In the genomic region with DNA sequence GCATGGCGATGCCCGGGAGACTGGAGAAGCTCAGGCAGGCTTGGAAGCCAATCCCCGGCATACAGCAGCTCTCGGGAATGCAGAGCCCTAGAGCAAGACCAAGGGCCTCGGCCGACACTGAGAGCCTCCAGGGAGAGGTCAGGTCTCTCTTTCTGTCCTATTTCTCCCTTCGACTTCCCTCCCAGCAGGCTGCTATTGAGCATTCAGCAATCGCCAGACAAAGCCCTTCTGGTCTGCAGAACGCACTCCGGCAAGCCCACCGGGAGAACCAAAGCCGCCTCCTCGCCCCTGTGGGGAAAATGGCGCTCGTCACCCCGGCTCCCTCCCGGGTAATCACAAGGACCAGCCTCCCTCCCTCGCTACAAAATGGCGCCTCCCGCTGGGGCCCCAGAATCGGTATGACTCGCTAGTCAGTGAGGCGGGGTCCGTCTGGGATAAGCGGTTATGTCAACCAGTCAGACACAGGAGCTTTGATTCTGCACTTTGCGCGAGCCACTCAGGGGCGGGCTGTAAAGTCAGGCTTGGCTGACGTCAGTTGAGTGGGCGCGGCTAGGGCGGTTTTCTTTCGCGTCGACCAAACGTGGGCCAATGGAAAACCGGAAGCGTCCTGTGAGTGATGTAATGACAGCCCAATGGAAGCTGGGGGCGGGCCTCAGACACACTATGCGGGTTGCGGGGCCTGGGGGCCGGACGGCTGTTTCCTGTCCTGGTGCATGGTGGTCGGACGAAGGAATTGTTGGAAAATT, we compare ENCODE assay signal across 1 cellular context.
A peak's percentile ranks its signal among the peaks of the same experiment; 100 is the strongest.
TF ChIP-seq lines count a peak whose summit lies in the region.

A gene (plus strand): TSS at position 691 of the 746 bp plus-strand sequence. CDS start 10,297 bp downstream, outside the sequence.

TF ChIP-seq in K562, 482 proteins besides CTCF, POLR2A, EP300 and RAD21 (continued from another document and continues in another):
- TF ChIP-seq, protein P1, sequence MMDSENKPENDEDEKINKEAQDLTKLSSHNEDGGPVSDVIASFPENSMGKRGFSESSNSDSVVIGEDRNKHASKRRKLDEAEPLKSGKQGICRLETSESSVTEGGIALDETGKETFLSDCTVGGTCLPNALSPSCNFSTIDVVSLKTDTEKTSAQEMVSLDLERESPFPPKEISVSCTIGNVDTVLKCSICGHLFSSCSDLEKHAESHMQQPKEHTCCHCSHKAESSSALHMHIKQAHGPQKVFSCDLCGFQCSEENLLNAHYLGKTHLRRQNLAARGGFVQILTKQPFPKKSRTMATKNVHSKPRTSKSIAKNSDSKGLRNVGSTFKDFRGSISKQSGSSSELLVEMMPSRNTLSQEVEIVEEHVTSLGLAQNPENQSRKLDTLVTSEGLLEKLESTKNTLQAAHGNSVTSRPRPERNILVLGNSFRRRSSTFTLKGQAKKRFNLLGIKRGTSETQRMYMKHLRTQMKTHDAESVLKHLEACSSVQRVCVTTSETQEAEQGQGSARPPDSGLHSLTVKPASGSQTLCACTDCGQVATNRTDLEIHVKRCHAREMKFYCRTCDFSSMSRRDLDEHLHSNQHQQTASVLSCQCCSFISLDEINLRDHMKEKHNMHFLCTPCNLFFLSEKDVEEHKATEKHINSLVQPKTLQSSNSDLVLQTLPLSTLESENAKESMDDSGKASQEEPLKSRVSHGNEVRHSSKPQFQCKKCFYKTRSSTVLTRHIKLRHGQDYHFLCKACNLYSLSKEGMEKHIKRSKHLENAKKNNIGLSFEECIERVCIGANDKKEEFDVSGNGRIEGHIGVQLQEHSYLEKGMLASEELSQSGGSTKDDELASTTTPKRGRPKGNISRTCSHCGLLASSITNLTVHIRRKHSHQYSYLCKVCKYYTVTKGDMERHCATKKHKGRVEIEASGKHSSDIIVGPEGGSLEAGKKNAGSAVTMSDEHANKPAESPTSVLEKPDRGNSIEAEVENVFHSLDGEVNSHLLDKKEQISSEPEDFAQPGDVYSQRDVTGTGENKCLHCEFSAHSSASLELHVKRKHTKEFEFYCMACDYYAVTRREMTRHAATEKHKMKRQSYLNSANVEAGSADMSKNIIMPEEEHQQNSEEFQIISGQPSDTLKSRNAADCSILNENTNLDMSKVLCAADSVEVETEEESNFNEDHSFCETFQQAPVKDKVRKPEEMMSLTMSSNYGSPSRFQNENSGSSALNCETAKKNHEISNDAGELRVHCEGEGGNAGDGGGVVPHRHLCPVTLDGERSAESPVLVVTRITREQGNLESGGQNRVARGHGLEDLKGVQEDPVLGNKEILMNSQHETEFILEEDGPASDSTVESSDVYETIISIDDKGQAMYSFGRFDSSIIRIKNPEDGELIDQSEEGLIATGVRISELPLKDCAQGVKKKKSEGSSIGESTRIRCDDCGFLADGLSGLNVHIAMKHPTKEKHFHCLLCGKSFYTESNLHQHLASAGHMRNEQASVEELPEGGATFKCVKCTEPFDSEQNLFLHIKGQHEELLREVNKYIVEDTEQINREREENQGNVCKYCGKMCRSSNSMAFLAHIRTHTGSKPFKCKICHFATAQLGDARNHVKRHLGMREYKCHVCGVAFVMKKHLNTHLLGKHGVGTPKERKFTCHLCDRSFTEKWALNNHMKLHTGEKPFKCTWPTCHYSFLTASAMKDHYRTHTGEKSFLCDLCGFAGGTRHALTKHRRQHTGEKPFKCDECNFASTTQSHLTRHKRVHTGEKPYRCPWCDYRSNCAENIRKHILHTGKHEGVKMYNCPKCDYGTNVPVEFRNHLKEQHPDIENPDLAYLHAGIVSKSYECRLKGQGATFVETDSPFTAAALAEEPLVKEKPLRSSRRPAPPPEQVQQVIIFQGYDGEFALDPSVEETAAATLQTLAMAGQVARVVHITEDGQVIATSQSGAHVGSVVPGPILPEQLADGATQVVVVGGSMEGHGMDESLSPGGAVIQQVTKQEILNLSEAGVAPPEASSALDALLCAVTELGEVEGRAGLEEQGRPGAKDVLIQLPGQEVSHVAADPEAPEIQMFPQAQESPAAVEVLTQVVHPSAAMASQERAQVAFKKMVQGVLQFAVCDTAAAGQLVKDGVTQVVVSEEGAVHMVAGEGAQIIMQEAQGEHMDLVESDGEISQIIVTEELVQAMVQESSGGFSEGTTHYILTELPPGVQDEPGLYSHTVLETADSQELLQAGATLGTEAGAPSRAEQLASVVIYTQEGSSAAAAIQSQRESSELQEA (IDR thresholded peaks at IDR 0.05; ENCODE audit: low read depth), result peak; percentile 46; the same call in 1 of the 2 replicates
- TF ChIP-seq ATF7 (IDR thresholded peaks at IDR 0.05) (peak; percentile 98), CHD1 (IDR thresholded peaks at IDR 0.05; ENCODE audit: low read length) (peak; percentile 99), ZBTB17 (CRISPR knock-in tag; IDR thresholded peaks at IDR 0.05) (peak; percentile 69; the same call in 1 of the 2 replicates), MTA1 (IDR thresholded peaks at IDR 0.05; ENCODE audit: borderline replicate concordance) (peak; percentile 94), HIVEP1 (CRISPR knock-in tag; IDR thresholded peaks at IDR 0.05) (no peak; the same call in 1 of the 2 replicates), CREBBP (IDR thresholded peaks at IDR 0.05; ENCODE audit: low read depth, low read length) (no peak), SREBF2 (CRISPR knock-in tag; IDR thresholded peaks at IDR 0.05) (no peak), KDM2B (CRISPR knock-in tag; IDR thresholded peaks at IDR 0.05) (no peak), STAT5A (IDR thresholded peaks at IDR 0.05; ENCODE audit: borderline replicate concordance, low read length) (no peak; the same call in 1 of the 2 replicates), MIER1 (IDR thresholded peaks at IDR 0.05; ENCODE audit: low read depth) (no peak), EWSR1 (IDR thresholded peaks at IDR 0.05; ENCODE audit: borderline replicate concordance, low read depth, partially characterized antibody) (no peak), ZNF76 (CRISPR knock-in tag; IDR thresholded peaks at IDR 0.05; ENCODE audit: borderline replicate concordance) (peak; percentile 78; the same call in 1 of the 2 replicates), DPF2 (IDR thresholded peaks at IDR 0.05) (peak; percentile 30; the same call in 1 of the 2 replicates), RUNX1 (IDR thresholded peaks at IDR 0.05; ENCODE audit: low read depth) (no peak), NR3C1 (CRISPR knock-in tag; IDR thresholded peaks at IDR 0.05) (no peak), MYNN (IDR thresholded peaks at IDR 0.05) (no peak), MYNN (CRISPR knock-in tag; IDR thresholded peaks at IDR 0.05) (no peak)
- TF ChIP-seq, protein P2, sequence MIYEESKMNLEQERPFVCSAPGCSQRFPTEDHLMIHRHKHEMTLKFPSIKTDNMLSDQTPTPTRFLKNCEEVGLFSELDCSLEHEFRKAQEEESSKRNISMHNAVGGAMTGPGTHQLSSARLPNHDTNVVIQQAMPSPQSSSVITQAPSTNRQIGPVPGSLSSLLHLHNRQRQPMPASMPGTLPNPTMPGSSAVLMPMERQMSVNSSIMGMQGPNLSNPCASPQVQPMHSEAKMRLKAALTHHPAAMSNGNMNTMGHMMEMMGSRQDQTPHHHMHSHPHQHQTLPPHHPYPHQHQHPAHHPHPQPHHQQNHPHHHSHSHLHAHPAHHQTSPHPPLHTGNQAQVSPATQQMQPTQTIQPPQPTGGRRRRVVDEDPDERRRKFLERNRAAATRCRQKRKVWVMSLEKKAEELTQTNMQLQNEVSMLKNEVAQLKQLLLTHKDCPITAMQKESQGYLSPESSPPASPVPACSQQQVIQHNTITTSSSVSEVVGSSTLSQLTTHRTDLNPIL (CRISPR knock-in tag; IDR thresholded peaks at IDR 0.05), result no peak
- TF ChIP-seq, protein P3, sequence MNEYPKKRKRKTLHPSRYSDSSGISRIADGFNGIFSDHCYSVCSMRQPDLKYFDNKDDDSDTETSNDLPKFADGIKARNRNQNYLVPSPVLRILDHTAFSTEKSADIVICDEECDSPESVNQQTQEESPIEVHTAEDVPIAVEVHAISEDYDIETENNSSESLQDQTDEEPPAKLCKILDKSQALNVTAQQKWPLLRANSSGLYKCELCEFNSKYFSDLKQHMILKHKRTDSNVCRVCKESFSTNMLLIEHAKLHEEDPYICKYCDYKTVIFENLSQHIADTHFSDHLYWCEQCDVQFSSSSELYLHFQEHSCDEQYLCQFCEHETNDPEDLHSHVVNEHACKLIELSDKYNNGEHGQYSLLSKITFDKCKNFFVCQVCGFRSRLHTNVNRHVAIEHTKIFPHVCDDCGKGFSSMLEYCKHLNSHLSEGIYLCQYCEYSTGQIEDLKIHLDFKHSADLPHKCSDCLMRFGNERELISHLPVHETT (CRISPR knock-in tag; conservative IDR thresholded peaks at IDR 0.05 in 1 of 2, IDR thresholded peaks at IDR 0.05 in 1 of 2), result peak in 1 of 2 experiments; percentile 82; a peak in 2 of 4 replicates
- TF ChIP-seq, protein P4, sequence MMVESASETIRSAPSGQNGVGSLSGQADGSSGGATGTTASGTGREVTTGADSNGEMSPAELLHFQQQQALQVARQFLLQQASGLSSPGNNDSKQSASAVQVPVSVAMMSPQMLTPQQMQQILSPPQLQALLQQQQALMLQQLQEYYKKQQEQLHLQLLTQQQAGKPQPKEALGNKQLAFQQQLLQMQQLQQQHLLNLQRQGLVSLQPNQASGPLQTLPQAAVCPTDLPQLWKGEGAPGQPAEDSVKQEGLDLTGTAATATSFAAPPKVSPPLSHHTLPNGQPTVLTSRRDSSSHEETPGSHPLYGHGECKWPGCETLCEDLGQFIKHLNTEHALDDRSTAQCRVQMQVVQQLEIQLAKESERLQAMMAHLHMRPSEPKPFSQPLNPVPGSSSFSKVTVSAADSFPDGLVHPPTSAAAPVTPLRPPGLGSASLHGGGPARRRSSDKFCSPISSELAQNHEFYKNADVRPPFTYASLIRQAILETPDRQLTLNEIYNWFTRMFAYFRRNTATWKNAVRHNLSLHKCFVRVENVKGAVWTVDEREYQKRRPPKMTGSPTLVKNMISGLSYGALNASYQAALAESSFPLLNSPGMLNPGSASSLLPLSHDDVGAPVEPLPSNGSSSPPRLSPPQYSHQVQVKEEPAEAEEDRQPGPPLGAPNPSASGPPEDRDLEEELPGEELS (CRISPR knock-in tag; IDR thresholded peaks at IDR 0.05; ENCODE audit: borderline replicate concordance), result no peak
- TF ChIP-seq, protein P5, sequence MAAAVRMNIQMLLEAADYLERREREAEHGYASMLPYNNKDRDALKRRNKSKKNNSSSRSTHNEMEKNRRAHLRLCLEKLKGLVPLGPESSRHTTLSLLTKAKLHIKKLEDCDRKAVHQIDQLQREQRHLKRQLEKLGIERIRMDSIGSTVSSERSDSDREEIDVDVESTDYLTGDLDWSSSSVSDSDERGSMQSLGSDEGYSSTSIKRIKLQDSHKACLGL (CRISPR knock-in tag; IDR thresholded peaks at IDR 0.05; ENCODE audit: borderline replicate concordance, poor library complexity, severe bottlenecking), result no peak
- TF ChIP-seq, protein P6, sequence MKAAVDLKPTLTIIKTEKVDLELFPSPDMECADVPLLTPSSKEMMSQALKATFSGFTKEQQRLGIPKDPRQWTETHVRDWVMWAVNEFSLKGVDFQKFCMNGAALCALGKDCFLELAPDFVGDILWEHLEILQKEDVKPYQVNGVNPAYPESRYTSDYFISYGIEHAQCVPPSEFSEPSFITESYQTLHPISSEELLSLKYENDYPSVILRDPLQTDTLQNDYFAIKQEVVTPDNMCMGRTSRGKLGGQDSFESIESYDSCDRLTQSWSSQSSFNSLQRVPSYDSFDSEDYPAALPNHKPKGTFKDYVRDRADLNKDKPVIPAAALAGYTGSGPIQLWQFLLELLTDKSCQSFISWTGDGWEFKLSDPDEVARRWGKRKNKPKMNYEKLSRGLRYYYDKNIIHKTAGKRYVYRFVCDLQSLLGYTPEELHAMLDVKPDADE (conservative IDR thresholded peaks at IDR 0.05; ENCODE audit: control insufficient read depth, low read depth, low read length), result 0 out of 2 replicates have a peak, but pooled peaks have one; percentile 22
- TF ChIP-seq, protein P7, sequence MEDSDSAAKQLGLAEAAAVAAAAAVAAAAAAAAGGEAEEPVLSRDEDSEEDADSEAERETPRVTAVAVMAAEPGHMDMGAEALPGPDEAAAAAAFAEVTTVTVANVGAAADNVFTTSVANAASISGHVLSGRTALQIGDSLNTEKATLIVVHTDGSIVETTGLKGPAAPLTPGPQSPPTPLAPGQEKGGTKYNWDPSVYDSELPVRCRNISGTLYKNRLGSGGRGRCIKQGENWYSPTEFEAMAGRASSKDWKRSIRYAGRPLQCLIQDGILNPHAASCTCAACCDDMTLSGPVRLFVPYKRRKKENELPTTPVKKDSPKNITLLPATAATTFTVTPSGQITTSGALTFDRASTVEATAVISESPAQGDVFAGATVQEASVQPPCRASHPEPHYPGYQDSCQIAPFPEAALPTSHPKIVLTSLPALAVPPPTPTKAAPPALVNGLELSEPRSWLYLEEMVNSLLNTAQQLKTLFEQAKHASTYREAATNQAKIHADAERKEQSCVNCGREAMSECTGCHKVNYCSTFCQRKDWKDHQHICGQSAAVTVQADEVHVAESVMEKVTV (CRISPR knock-in tag; IDR thresholded peaks at IDR 0.05), result no peak
- TF ChIP-seq, protein P8, sequence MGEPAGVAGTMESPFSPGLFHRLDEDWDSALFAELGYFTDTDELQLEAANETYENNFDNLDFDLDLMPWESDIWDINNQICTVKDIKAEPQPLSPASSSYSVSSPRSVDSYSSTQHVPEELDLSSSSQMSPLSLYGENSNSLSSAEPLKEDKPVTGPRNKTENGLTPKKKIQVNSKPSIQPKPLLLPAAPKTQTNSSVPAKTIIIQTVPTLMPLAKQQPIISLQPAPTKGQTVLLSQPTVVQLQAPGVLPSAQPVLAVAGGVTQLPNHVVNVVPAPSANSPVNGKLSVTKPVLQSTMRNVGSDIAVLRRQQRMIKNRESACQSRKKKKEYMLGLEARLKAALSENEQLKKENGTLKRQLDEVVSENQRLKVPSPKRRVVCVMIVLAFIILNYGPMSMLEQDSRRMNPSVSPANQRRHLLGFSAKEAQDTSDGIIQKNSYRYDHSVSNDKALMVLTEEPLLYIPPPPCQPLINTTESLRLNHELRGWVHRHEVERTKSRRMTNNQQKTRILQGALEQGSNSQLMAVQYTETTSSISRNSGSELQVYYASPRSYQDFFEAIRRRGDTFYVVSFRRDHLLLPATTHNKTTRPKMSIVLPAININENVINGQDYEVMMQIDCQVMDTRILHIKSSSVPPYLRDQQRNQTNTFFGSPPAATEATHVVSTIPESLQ (CRISPR knock-in tag; IDR thresholded peaks at IDR 0.05), result no peak; the same call in 1 of the 2 replicates
- TF ChIP-seq, protein P9, sequence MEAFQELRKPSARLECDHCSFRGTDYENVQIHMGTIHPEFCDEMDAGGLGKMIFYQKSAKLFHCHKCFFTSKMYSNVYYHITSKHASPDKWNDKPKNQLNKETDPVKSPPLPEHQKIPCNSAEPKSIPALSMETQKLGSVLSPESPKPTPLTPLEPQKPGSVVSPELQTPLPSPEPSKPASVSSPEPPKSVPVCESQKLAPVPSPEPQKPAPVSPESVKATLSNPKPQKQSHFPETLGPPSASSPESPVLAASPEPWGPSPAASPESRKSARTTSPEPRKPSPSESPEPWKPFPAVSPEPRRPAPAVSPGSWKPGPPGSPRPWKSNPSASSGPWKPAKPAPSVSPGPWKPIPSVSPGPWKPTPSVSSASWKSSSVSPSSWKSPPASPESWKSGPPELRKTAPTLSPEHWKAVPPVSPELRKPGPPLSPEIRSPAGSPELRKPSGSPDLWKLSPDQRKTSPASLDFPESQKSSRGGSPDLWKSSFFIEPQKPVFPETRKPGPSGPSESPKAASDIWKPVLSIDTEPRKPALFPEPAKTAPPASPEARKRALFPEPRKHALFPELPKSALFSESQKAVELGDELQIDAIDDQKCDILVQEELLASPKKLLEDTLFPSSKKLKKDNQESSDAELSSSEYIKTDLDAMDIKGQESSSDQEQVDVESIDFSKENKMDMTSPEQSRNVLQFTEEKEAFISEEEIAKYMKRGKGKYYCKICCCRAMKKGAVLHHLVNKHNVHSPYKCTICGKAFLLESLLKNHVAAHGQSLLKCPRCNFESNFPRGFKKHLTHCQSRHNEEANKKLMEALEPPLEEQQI (IDR thresholded peaks at IDR 0.05), result no peak
